In genomic region chr11:6894097-6894496, GRCh38 we compare ENCODE assay signal across 19 cellular contexts. TPM values are rescaled to one million over a fixed set of nuclear protein-coding genes. Genes with fewer than 3 reads are reported as not detected.
A peak's percentile ranks its signal among the peaks of the same experiment; 100 is the strongest.
DNase-seq lines count a peak whose midpoint lies in the region; ATAC-seq, FAIRE-seq and TF ChIP-seq lines count a peak whose summit lies in the region.
"Had no signal": no experiment of that assay in that cellular context is flagged by ENCODE, and none has a peak within 500 bp of the region (broad histone marks: within the 10 kb centered on the region; RNA-seq: fewer than 3 reads in every experiment).

No MANE protein-coding gene starts in this region.

- H2BK120ac ChIP-seq in H1 (replicated peaks; ENCODE audit: low read depth, low read length), result no peak overlapping the region
- H2BK120ac ChIP-seq in mesendoderm (ENCODE audit: low read depth, low read length), result no peak overlapping the region

- peak in 2 of 3 experiments; percentile 18 to 38; a peak in 2 of 4 replicates for TF ChIP-seq CTCF in H1 (IDR thresholded peaks at IDR 0.05; ENCODE audit: control extremely low read depth in 1 of 3, insufficient read depth in 1 of 3, low read depth in 1 of 3, low read length in 3 of 3)

- H3K36me3 ChIP-seq in H1 (ENCODE audit: control insufficient read depth in 2 of 4, insufficient read depth in 4 of 4, low read length in 3 of 4) (no peaks in the 10 kb centered on the region), mesendoderm (ENCODE audit: control insufficient read depth, insufficient read depth, low read length) (no peaks in the 10 kb centered on the region)

- DNase-seq in DMS53 (lab: John Stamatoyannopoulos, UW), result peak; percentile 37
- no peak for DNase-seq in DMS53 treated with DMSO at 0.1 percent for 48 hours (lab: John Stamatoyannopoulos, UW; ENCODE audit: unreplicated experiment)
- DNase-seq in HT-29 (ENCODE audit: low spot score), result peak; percentile 16
- no peak for DNase-seq in H1 (ENCODE audit: low read depth in 1 of 2, low spot score in 2 of 2)
- peak; percentile 43 for DNase-seq in mesendoderm
- DNase-seq in GM12891 (ENCODE audit: insufficient read length, low spot score), result no peak
- DNase-seq in stimulated activated CD4-positive, alpha-beta T cell treated with anti-CD3 and anti-CD28 coated beads, Interleukin-1b, Interleukin-23, amount 100 ng/mL, for 48 hours, result no peak
- DNase-seq: CD8-positive, alpha-beta T cell; COR-L47; DMS153; GM23248 had no signal

- H2BK5ac ChIP-seq in H1 (ENCODE audit: low read depth, low read length) (no peak overlapping the region), mesendoderm (ENCODE audit: low read length) (no peak overlapping the region)

- no peaks in the 10 kb centered on the region for H3K9me3 ChIP-seq in H1 (ENCODE audit: insufficient read depth in 2 of 2, low read depth in 1 of 2, low read length in 1 of 2)

- H3K14ac ChIP-seq in H1 (ENCODE audit: insufficient read length), result no peak overlapping the region

- H3K79me2 ChIP-seq in H1 (ENCODE audit: control insufficient read depth in 1 of 2, insufficient read depth in 2 of 2, low read length in 2 of 2) (no peaks in the 10 kb centered on the region), mesendoderm (ENCODE audit: control insufficient read depth, insufficient read depth, low read length) (no peaks in the 10 kb centered on the region)

- H3K4ac ChIP-seq in H1 (replicated peaks; ENCODE audit: insufficient read length, low read depth, low read length) (no peak overlapping the region), mesendoderm (ENCODE audit: low read depth, low read length) (no peak overlapping the region)

- no peak overlapping the region for H2AFZ ChIP-seq in H1 (ENCODE audit: low read length)
- H2AFZ ChIP-seq: GM23248 had no signal

- H3K79me1 ChIP-seq in H1 (ENCODE audit: low read depth, low read length), result no peaks in the 10 kb centered on the region
- H3K79me1 ChIP-seq in mesendoderm (ENCODE audit: low read length), result no peaks in the 10 kb centered on the region

- H3K23ac ChIP-seq in H1 (ENCODE audit: insufficient read length) (no peak overlapping the region), mesendoderm (ENCODE audit: low read length) (no peak overlapping the region)

- H2BK20ac ChIP-seq in H1 (ENCODE audit: low read length), result no peak overlapping the region

- no peak overlapping the region for H3K4me2 ChIP-seq in H1 (ENCODE audit: insufficient read depth in 1 of 2, low read depth in 2 of 2, low read length in 2 of 2)
- H3K4me2 ChIP-seq in mesendoderm (ENCODE audit: low read length), result no peak overlapping the region

- no peaks in the 10 kb centered on the region for H3K23me2 ChIP-seq in H1 (ENCODE audit: low read depth, low read length)

- H3K27me3 ChIP-seq in H1 (replicated peaks in 1 of 4; ENCODE audit: control insufficient read depth in 3 of 4, extremely low read depth in 1 of 4, insufficient read depth in 3 of 4, low read length in 3 of 4), result peaks cover 0 to 1% (median 0%) of the 10 kb centered on the region in 4 experiments; a peak in 1 of 7 replicates
- no peaks in the 10 kb centered on the region for H3K27me3 ChIP-seq in mesendoderm (ENCODE audit: insufficient read depth, low read length, poor library complexity)

- no peak overlapping the region for H3K9ac ChIP-seq in H1 (replicated peaks in 1 of 4; ENCODE audit: extremely low read depth in 1 of 4, low read depth in 3 of 4, low read length in 3 of 4)
- H3K9ac ChIP-seq in mesendoderm (ENCODE audit: low read length), result no peak overlapping the region
- H3K9ac ChIP-seq: GM23248 had no signal

- POLR2A ChIA-PET in H1 (lab: Charles Lee; ENCODE audit: partially characterized antibody), result no interaction called here

- TF ChIP-seq POLR2A in H1 (IDR thresholded peaks at IDR 0.05; ENCODE audit: control extremely low read depth in 1 of 2, low read depth in 2 of 2, low read length in 2 of 2), result no peak
- no peak for TF ChIP-seq POLR2A in GM12891 (IDR thresholded peaks at IDR 0.05; ENCODE audit: low read depth, low read length)

- H4K20me1 ChIP-seq in H1 (replicated peaks in 1 of 2; ENCODE audit: control insufficient read depth in 1 of 2, insufficient read depth in 2 of 2, low read length in 2 of 2), result no peaks in the 10 kb centered on the region

- ATAC-seq in HG03565 (IDR thresholded peaks at IDR 0.05; ENCODE audit: unreplicated experiment), result no peak
- ATAC-seq: CD8-positive, alpha-beta T cell; HepG2 had no signal

- H4K8ac ChIP-seq in H1 (ENCODE audit: extremely low read depth, insufficient read depth, low read length), result no peak overlapping the region
- H4K8ac ChIP-seq in mesendoderm (ENCODE audit: low read depth, low read length), result no peak overlapping the region

- no peak overlapping the region for H3K4me3 ChIP-seq in H1 (ENCODE audit: extremely low read depth in 1 of 4, insufficient read depth in 2 of 4, low read depth in 3 of 4, low read length in 4 of 4)
- H3K4me3 ChIP-seq in mesendoderm (ENCODE audit: low read length), result no peak overlapping the region
- H3K4me3 ChIP-seq: GM23248 had no signal

- H2AK5ac ChIP-seq in H1 (ENCODE audit: low read depth, low read length) (no peak overlapping the region), mesendoderm (ENCODE audit: low read length) (no peak overlapping the region)

- H3K18ac ChIP-seq in H1 (ENCODE audit: extremely low read depth, low read length) (no peak overlapping the region), mesendoderm (ENCODE audit: low read length) (no peak overlapping the region)

- H3K27ac ChIP-seq in H1 (ENCODE audit: low read depth, low read length), result no peak overlapping the region
- H3K27ac ChIP-seq in mesendoderm (ENCODE audit: low read depth, low read length), result no peak overlapping the region
- H3K27ac ChIP-seq: 22Rv1, GM23248 had no signal

- H3K56ac ChIP-seq in H1 (replicated peaks; ENCODE audit: insufficient read length, low read depth, low read length) (no peak overlapping the region), mesendoderm (ENCODE audit: low read length) (no peak overlapping the region)

- TF ChIP-seq EP300 in H1 (IDR thresholded peaks at IDR 0.05; ENCODE audit: borderline replicate concordance in 1 of 2, low read depth in 2 of 2, low read length in 2 of 2), result no peak

- peak in 1 of 2 experiments; percentile 26; a peak in 2 of 4 replicates for TF ChIP-seq RAD21 in H1 (IDR thresholded peaks at IDR 0.05 in 1 of 2, conservative IDR thresholded peaks at IDR 0.05 in 1 of 2; ENCODE audit: low read depth in 2 of 2, low read length in 2 of 2)

- no peak overlapping the region for H2BK12ac ChIP-seq in H1 (ENCODE audit: low read depth, low read length)

- H2BK15ac ChIP-seq in H1 (ENCODE audit: low read length), result no peak overlapping the region
- no peak overlapping the region for H2BK15ac ChIP-seq in mesendoderm (replicated peaks; ENCODE audit: low read depth)

- H4K91ac ChIP-seq in H1 (replicated peaks; ENCODE audit: insufficient read length, low read length), result no peak overlapping the region

- CTCF ChIA-PET in H1 (lab: Charles Lee; ENCODE audit: partially characterized antibody), result interaction anchor here (0.8 to 1.9 kb wide), 3 partner anchors 82 to 140 kb away, joined by 3 to 5 read pairs (median 4); no protein-coding TSS in a partner anchor

- no peak for FAIRE-seq in H1 (lab: Jason Lieb, UNC)
- FAIRE-seq in GM12891 (lab: Jason Lieb, UNC), result no peak
- FAIRE-seq: D721Med, HepG2, HTR-8/SVneo had no signal

- H4K5ac ChIP-seq in H1 (ENCODE audit: insufficient read length, low read depth, low read length), result no peak overlapping the region
- H4K5ac ChIP-seq in mesendoderm (ENCODE audit: low read length), result no peak overlapping the region

- H3K4me1 ChIP-seq in H1 (replicated peaks in 1 of 4; ENCODE audit: control insufficient read depth in 3 of 4, insufficient read depth in 4 of 4, low read length in 3 of 4) (no peaks in the 10 kb centered on the region), mesendoderm (ENCODE audit: control insufficient read depth, low read depth, low read length) (no peaks in the 10 kb centered on the region)

RNA-seq across cellular contexts. Expression of gene OR2D2, which starts 1.8 kb away (rescaled TPM):
- total RNA-seq in HT-29 (2014; rRNA removed; shearing (Covaris generic)), result 0.37 TPM in 1 of 2 replicates, not detected in the other
- 0.29 TPM in 1 of 2 replicates, not detected in the other for total RNA-seq in H1 (2021; fragmentation: NEBNext Ultra II Directional; extraction: Animal tissue kit (Norgen Biotek cat#: 25700))
- polyA plus RNA-seq in H1 (2011; rRNA removed), result 0.08 and 0.15 TPM in 2 replicates
- 0.09 TPM for polyA plus RNA-seq in H1 (2011; cell fraction: cytosol; rRNA removed)
- 0.97 TPM for polyA plus RNA-seq in H1 (2011; cell fraction: nucleus; rRNA removed)
- polyA plus RNA-seq in H1 (2012, experiment 1 of 2), result not detected in 4 replicates
- polyA plus RNA-seq in H1 (2012, experiment 2 of 2), result not detected
- polyA plus RNA-seq in H1 (2013, experiment 1 of 2), result not detected
- polyA plus RNA-seq in H1 (2013, experiment 2 of 2), result not detected
- 7.3 and 10.8 TPM in 2 replicates for polyA minus RNA-seq in H1 (2011; rRNA and poly(A)+ RNA removed)
- 1.0 TPM for polyA minus RNA-seq in H1 (2011; cell fraction: cytosol; rRNA and poly(A)+ RNA removed)
- polyA minus RNA-seq in H1 (2011; cell fraction: nucleus; rRNA and poly(A)+ RNA removed), result 16.2 TPM
- not detected for polyA plus RNA-seq in mesendoderm (2013, experiment 1 of 2)
- polyA plus RNA-seq in mesendoderm (2013, experiment 2 of 2), result not detected
- not detected for polyA plus RNA-seq in GM12891 (2012; ENCODE audit: low read depth, missing spikeins)
- total RNA-seq: A673; CD8-positive, alpha-beta T cell; HepG2 had no signal
- polyA plus RNA-seq: CD14-positive monocyte, GM23248, HepG2 had no signal

RNA-seq across cellular contexts. Expression of gene OR10A4, which starts 17.7 kb away (rescaled TPM):
- total RNA-seq in HT-29 (2014; rRNA removed; shearing (Covaris generic)), result not detected in 2 replicates
- not detected in 2 replicates for total RNA-seq in H1 (2021; fragmentation: NEBNext Ultra II Directional; extraction: Animal tissue kit (Norgen Biotek cat#: 25700))
- polyA plus RNA-seq in H1 (2011; rRNA removed), result not detected in 2 replicates
- polyA plus RNA-seq in H1 (2011; cell fraction: cytosol; rRNA removed), result not detected
- not detected for polyA plus RNA-seq in H1 (2011; cell fraction: nucleus; rRNA removed)
- not detected in 4 replicates for polyA plus RNA-seq in H1 (2012, experiment 1 of 2)
- not detected for polyA plus RNA-seq in H1 (2012, experiment 2 of 2)
- polyA plus RNA-seq in H1 (2013, experiment 1 of 2), result not detected
- not detected for polyA plus RNA-seq in H1 (2013, experiment 2 of 2)
- not detected in 2 replicates for polyA minus RNA-seq in H1 (2011; rRNA and poly(A)+ RNA removed)
- not detected for polyA minus RNA-seq in H1 (2011; cell fraction: cytosol; rRNA and poly(A)+ RNA removed)
- polyA minus RNA-seq in H1 (2011; cell fraction: nucleus; rRNA and poly(A)+ RNA removed), result not detected
- polyA plus RNA-seq in mesendoderm (2013, experiment 1 of 2), result not detected
- not detected for polyA plus RNA-seq in mesendoderm (2013, experiment 2 of 2)
- not detected for polyA plus RNA-seq in GM12891 (2012; ENCODE audit: low read depth, missing spikeins)
- total RNA-seq: A673; CD8-positive, alpha-beta T cell; GM23248; HepG2 had no signal
- polyA plus RNA-seq: BJ, CD14-positive monocyte, GM23248, HepG2 had no signal

RNA-seq across cellular contexts. Expression of gene OR2D3, which starts 26.7 kb away (rescaled TPM):
- not detected in 2 replicates for total RNA-seq in HT-29 (2014; rRNA removed; shearing (Covaris generic))
- total RNA-seq in H1 (2021; fragmentation: NEBNext Ultra II Directional; extraction: Animal tissue kit (Norgen Biotek cat#: 25700)), result not detected in 2 replicates
- polyA plus RNA-seq in H1 (2011; rRNA removed), result not detected in 2 replicates
- not detected for polyA plus RNA-seq in H1 (2011; cell fraction: cytosol; rRNA removed)
- polyA plus RNA-seq in H1 (2011; cell fraction: nucleus; rRNA removed), result not detected
- not detected in 4 replicates for polyA plus RNA-seq in H1 (2012, experiment 1 of 2)
- not detected for polyA plus RNA-seq in H1 (2012, experiment 2 of 2)
- not detected for polyA plus RNA-seq in H1 (2013, experiment 1 of 2)
- not detected for polyA plus RNA-seq in H1 (2013, experiment 2 of 2)
- not detected in 2 replicates for polyA minus RNA-seq in H1 (2011; rRNA and poly(A)+ RNA removed)
- polyA minus RNA-seq in H1 (2011; cell fraction: cytosol; rRNA and poly(A)+ RNA removed), result not detected
- polyA minus RNA-seq in H1 (2011; cell fraction: nucleus; rRNA and poly(A)+ RNA removed), result not detected
- polyA plus RNA-seq in mesendoderm (2013, experiment 1 of 2), result not detected
- polyA plus RNA-seq in mesendoderm (2013, experiment 2 of 2), result not detected
- not detected for polyA plus RNA-seq in GM12891 (2012; ENCODE audit: low read depth, missing spikeins)
- total RNA-seq: A673; CD8-positive, alpha-beta T cell; GM23248; HepG2 had no signal
- polyA plus RNA-seq: BJ, CD14-positive monocyte, HepG2 had no signal

RNA-seq across cellular contexts. Expression of gene OR10A2, which starts 31.2 kb away (rescaled TPM):
- not detected in 2 replicates for total RNA-seq in HT-29 (2014; rRNA removed; shearing (Covaris generic))
- total RNA-seq in H1 (2021; fragmentation: NEBNext Ultra II Directional; extraction: Animal tissue kit (Norgen Biotek cat#: 25700)), result not detected in 2 replicates
- not detected in 2 replicates for polyA plus RNA-seq in H1 (2011; rRNA removed)
- not detected for polyA plus RNA-seq in H1 (2011; cell fraction: cytosol; rRNA removed)
- polyA plus RNA-seq in H1 (2011; cell fraction: nucleus; rRNA removed), result not detected
- polyA plus RNA-seq in H1 (2012, experiment 1 of 2), result 0.06 to 0.27 TPM (median 0.24 TPM) in 3 of 4 replicates, not detected in the other
- polyA plus RNA-seq in H1 (2012, experiment 2 of 2), result not detected
- not detected for polyA plus RNA-seq in H1 (2013, experiment 1 of 2)
- polyA plus RNA-seq in H1 (2013, experiment 2 of 2), result not detected
- not detected in 2 replicates for polyA minus RNA-seq in H1 (2011; rRNA and poly(A)+ RNA removed)
- polyA minus RNA-seq in H1 (2011; cell fraction: cytosol; rRNA and poly(A)+ RNA removed), result not detected
- not detected for polyA minus RNA-seq in H1 (2011; cell fraction: nucleus; rRNA and poly(A)+ RNA removed)
- not detected for polyA plus RNA-seq in mesendoderm (2013, experiment 1 of 2)
- not detected for polyA plus RNA-seq in mesendoderm (2013, experiment 2 of 2)
- polyA plus RNA-seq in GM12891 (2012; ENCODE audit: low read depth, missing spikeins), result not detected
- total RNA-seq: A673; CD8-positive, alpha-beta T cell; GM23248; HepG2 had no signal
- polyA plus RNA-seq: BJ, CD14-positive monocyte, HepG2 had no signal

RNA-seq across cellular contexts. Expression of gene ZNF215, which starts 32.1 kb away (rescaled TPM):
- total RNA-seq in HT-29 (2014; rRNA removed; shearing (Covaris generic)), result 4.6 and 5.2 TPM in 2 replicates
- 17.1 and 17.9 TPM in 2 replicates for total RNA-seq in H1 (2021; fragmentation: NEBNext Ultra II Directional; extraction: Animal tissue kit (Norgen Biotek cat#: 25700))
- 4.3 and 6.4 TPM in 2 replicates for polyA plus RNA-seq in H1 (2011; rRNA removed)
- polyA plus RNA-seq in H1 (2011; cell fraction: cytosol; rRNA removed), result 7.4 TPM
- polyA plus RNA-seq in H1 (2011; cell fraction: nucleus; rRNA removed), result 10.6 TPM
- polyA plus RNA-seq in H1 (2012, experiment 1 of 2), result 8.5 to 15.5 TPM (median 10.6 TPM) in 4 replicates
- polyA plus RNA-seq in H1 (2012, experiment 2 of 2), result 0.84 TPM
- polyA plus RNA-seq in H1 (2013, experiment 1 of 2), result 16.0 TPM
- polyA plus RNA-seq in H1 (2013, experiment 2 of 2), result 15.6 TPM
- polyA minus RNA-seq in H1 (2011; rRNA and poly(A)+ RNA removed), result 23.9 and 33.2 TPM in 2 replicates
- 9.8 TPM for polyA minus RNA-seq in H1 (2011; cell fraction: cytosol; rRNA and poly(A)+ RNA removed)
- polyA minus RNA-seq in H1 (2011; cell fraction: nucleus; rRNA and poly(A)+ RNA removed), result 45.5 TPM
- polyA plus RNA-seq in mesendoderm (2013, experiment 1 of 2), result 10.1 TPM
- polyA plus RNA-seq in mesendoderm (2013, experiment 2 of 2), result 9.9 TPM
- 1.5 TPM for polyA plus RNA-seq in GM12891 (2012; ENCODE audit: low read depth, missing spikeins)
- total RNA-seq: HepG2 had no signal
- polyA plus RNA-seq: CD14-positive monocyte, HepG2 had no signal

Comparison
In these comparisons a context has a peak if more than half of its experiments do, and no peak if none do; other contexts are left out.
1. DNase-seq: peak in DMS53 (single experiment), HT-29 (single experiment) and mesendoderm (single experiment); none in DMS53 treated with DMSO at 0.1 percent for 48 hours (single experiment), H1 (0 of 2), GM12891 (single experiment) and stimulated activated CD4-positive, alpha-beta T cell treated with anti-CD3 and anti-CD28 coated beads, Interleukin-1b, Interleukin-23, amount 100 ng/mL, for 48 hours (single experiment).